1 cellular context compared by ENCODE assay signal in genomic region chr2:24515841-24516240, GRCh38.
TF ChIP-seq lines count a peak whose summit lies in the region.

No MANE protein-coding gene starts in this region.

TF ChIP-seq in WTC11, 78 proteins besides CTCF, POLR2A, EP300 and RAD21 (continued from another document):
- TF ChIP-seq FOXP4 (CRISPR knock-in tag; IDR thresholded peaks at IDR 0.05): no peak
- no peak for TF ChIP-seq E2F1 (CRISPR knock-in tag; IDR thresholded peaks at IDR 0.05)
- TF ChIP-seq IRF2 (CRISPR knock-in tag; IDR thresholded peaks at IDR 0.05; ENCODE audit: borderline replicate concordance, low read depth): no peak
- TF ChIP-seq ZNF671 (CRISPR knock-in tag; IDR thresholded peaks at IDR 0.05): no peak
- TF ChIP-seq PRDM15 (CRISPR knock-in tag; IDR thresholded peaks at IDR 0.05): no peak
- no peak for TF ChIP-seq USF1 (CRISPR knock-in tag; IDR thresholded peaks at IDR 0.05)
- no peak for TF ChIP-seq MAX (CRISPR knock-in tag; IDR thresholded peaks at IDR 0.05)
- no peak for TF ChIP-seq FOXJ3 (CRISPR knock-in tag; IDR thresholded peaks at IDR 0.05; ENCODE audit: borderline replicate concordance)
